1 cellular context compared by ENCODE assay signal in the genomic region with DNA sequence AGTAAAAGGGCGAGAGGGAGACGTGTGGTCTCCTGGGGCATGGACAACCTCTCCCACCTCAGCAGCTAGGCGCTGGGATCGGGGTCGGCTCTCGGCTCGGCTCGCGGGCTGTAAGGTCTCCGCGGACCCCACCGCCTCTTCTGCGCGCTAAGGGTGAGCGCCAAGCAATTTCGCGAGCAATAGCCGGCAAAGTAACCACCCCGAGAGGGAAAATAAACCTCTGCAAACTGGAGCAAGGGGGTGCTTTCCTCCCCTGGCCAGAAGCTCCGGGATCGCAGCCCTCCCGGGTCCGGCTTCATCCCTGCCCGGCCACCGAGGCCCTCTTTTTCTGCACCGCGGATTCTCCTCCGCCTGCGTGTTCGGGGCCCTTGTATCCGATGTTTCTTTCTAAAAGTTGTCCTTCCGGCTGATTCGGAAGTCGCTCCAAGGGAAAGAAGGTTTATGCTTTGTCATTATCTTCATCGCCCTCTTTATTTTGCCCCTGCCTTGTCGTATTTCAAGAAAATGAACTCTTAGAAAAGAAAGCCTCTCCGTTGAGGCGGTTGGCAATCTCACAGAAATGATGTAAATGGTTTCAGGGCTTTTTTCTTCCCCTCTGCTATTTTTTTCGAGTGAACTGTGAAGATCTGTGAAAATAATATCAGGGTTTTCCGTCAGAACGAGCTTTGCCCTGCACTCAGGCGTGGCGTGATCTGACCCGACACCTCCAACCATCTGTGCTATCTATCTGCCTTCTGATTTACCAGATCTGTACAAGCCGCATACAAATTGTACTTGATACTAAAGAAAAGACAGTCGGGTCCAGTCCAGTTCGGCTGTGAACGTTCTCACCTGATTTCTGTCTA.
TF ChIP-seq lines count a peak whose summit lies in the region.

No MANE protein-coding gene starts in this region.

TF ChIP-seq in GM23338, 12 proteins besides CTCF, POLR2A, EP300 and RAD21:
- TF ChIP-seq, protein P1, sequence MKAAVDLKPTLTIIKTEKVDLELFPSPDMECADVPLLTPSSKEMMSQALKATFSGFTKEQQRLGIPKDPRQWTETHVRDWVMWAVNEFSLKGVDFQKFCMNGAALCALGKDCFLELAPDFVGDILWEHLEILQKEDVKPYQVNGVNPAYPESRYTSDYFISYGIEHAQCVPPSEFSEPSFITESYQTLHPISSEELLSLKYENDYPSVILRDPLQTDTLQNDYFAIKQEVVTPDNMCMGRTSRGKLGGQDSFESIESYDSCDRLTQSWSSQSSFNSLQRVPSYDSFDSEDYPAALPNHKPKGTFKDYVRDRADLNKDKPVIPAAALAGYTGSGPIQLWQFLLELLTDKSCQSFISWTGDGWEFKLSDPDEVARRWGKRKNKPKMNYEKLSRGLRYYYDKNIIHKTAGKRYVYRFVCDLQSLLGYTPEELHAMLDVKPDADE (IDR thresholded peaks at IDR 0.05), result no peak
- TF ChIP-seq, protein P2, sequence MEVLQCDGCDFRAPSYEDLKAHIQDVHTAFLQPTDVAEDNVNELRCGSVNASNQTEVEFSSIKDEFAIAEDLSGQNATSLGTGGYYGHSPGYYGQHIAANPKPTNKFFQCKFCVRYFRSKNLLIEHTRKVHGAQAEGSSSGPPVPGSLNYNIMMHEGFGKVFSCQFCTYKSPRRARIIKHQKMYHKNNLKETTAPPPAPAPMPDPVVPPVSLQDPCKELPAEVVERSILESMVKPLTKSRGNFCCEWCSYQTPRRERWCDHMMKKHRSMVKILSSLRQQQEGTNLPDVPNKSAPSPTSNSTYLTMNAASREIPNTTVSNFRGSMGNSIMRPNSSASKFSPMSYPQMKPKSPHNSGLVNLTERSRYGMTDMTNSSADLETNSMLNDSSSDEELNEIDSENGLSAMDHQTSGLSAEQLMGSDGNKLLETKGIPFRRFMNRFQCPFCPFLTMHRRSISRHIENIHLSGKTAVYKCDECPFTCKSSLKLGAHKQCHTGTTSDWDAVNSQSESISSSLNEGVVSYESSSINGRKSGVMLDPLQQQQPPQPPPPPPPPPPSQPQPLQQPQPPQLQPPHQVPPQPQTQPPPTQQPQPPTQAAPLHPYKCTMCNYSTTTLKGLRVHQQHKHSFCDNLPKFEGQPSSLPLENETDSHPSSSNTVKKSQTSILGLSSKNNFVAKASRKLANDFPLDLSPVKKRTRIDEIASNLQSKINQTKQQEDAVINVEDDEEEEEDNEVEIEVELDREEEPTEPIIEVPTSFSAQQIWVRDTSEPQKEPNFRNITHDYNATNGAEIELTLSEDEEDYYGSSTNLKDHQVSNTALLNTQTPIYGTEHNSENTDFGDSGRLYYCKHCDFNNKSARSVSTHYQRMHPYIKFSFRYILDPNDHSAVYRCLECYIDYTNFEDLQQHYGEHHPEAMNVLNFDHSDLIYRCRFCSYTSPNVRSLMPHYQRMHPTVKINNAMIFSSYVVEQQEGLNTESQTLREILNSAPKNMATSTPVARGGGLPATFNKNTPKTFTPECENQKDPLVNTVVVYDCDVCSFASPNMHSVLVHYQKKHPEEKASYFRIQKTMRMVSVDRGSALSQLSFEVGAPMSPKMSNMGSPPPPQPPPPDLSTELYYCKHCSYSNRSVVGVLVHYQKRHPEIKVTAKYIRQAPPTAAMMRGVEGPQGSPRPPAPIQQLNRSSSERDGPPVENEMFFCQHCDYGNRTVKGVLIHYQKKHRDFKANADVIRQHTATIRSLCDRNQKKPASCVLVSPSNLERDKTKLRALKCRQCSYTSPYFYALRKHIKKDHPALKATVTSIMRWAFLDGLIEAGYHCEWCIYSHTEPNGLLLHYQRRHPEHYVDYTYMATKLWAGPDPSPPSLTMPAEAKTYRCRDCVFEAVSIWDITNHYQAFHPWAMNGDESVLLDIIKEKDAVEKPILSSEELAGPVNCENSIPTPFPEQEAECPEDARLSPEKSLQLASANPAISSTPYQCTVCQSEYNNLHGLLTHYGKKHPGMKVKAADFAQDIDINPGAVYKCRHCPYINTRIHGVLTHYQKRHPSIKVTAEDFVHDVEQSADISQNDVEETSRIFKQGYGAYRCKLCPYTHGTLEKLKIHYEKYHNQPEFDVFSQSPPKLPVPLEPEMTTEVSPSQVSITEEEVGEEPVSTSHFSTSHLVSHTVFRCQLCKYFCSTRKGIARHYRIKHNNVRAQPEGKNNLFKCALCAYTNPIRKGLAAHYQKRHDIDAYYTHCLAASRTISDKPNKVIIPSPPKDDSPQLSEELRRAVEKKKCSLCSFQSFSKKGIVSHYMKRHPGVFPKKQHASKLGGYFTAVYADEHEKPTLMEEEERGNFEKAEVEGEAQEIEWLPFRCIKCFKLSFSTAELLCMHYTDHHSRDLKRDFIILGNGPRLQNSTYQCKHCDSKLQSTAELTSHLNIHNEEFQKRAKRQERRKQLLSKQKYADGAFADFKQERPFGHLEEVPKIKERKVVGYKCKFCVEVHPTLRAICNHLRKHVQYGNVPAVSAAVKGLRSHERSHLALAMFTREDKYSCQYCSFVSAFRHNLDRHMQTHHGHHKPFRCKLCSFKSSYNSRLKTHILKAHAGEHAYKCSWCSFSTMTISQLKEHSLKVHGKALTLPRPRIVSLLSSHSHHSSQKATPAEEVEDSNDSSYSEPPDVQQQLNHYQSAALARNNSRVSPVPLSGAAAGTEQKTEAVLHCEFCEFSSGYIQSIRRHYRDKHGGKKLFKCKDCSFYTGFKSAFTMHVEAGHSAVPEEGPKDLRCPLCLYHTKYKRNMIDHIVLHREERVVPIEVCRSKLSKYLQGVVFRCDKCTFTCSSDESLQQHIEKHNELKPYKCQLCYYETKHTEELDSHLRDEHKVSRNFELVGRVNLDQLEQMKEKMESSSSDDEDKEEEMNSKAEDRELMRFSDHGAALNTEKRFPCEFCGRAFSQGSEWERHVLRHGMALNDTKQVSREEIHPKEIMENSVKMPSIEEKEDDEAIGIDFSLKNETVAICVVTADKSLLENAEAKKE (CRISPR knock-in tag; IDR thresholded peaks at IDR 0.05), result no peak
- peak; percentile 16 for TF ChIP-seq EZH2phosphoT487 (IDR thresholded peaks at IDR 0.05; ENCODE audit: unreplicated experiment)
- TF ChIP-seq CREB1 (CRISPR knock-in tag; IDR thresholded peaks at IDR 0.05; ENCODE audit: low read depth), result no peak
- no peak for TF ChIP-seq JUNB (IDR thresholded peaks at IDR 0.05; ENCODE audit: unreplicated experiment)
- TF ChIP-seq EZH2 (IDR thresholded peaks at IDR 0.05; ENCODE audit: low read depth, unreplicated experiment), result peak; percentile 96
- TF ChIP-seq POLR2AphosphoS5 (IDR thresholded peaks at IDR 0.05; ENCODE audit: low read depth), result no peak
- TF ChIP-seq, protein P3, sequence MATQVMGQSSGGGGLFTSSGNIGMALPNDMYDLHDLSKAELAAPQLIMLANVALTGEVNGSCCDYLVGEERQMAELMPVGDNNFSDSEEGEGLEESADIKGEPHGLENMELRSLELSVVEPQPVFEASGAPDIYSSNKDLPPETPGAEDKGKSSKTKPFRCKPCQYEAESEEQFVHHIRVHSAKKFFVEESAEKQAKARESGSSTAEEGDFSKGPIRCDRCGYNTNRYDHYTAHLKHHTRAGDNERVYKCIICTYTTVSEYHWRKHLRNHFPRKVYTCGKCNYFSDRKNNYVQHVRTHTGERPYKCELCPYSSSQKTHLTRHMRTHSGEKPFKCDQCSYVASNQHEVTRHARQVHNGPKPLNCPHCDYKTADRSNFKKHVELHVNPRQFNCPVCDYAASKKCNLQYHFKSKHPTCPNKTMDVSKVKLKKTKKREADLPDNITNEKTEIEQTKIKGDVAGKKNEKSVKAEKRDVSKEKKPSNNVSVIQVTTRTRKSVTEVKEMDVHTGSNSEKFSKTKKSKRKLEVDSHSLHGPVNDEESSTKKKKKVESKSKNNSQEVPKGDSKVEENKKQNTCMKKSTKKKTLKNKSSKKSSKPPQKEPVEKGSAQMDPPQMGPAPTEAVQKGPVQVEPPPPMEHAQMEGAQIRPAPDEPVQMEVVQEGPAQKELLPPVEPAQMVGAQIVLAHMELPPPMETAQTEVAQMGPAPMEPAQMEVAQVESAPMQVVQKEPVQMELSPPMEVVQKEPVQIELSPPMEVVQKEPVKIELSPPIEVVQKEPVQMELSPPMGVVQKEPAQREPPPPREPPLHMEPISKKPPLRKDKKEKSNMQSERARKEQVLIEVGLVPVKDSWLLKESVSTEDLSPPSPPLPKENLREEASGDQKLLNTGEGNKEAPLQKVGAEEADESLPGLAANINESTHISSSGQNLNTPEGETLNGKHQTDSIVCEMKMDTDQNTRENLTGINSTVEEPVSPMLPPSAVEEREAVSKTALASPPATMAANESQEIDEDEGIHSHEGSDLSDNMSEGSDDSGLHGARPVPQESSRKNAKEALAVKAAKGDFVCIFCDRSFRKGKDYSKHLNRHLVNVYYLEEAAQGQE (IDR thresholded peaks at IDR 0.05; ENCODE audit: unreplicated experiment), result no peak
- TF ChIP-seq ZNF331 (CRISPR knock-in tag; IDR thresholded peaks at IDR 0.05; ENCODE audit: low read depth), result no peak
- TF ChIP-seq ZNF114 (CRISPR knock-in tag; IDR thresholded peaks at IDR 0.05), result no peak
TF ChIP-seq in GM23338: peak in this region for 2.
